8 cellular contexts compared by ENCODE assay signal in the genomic region with DNA sequence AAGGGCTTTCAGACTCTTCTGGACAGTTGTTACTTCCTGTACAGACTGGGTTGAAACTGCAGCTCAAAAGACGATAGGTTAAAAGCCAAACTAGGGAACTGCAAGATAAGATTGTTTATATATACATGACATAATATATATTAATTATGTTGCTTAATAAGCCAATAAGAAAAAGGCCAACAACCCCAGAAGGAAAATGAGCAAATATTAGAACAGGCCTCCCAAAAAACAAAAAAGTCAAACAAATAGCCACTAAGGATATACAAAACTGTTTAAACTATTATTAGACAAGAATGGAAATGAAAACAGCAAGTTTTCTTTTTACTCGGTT. TPM values are rescaled to one million over a fixed set of nuclear protein-coding genes. Genes with fewer than 3 reads are reported as not detected.
DNase-seq lines count a peak whose midpoint lies in the region; ATAC-seq and TF ChIP-seq lines count a peak whose summit lies in the region.

No MANE protein-coding gene starts in this region.

- POLR2A ChIA-PET in activated CD4-positive, alpha-beta T cell treated with anti-CD3 and anti-CD28 coated beads, Interleukin-2, amount 10 ng/mL, durations not matched to agents 7 days and 5 days (lab: Charles Lee), result no interaction called here
- POLR2A ChIA-PET in activated naive CD8-positive, alpha-beta T cell treated with anti-CD3 and anti-CD28 coated beads, Interleukin-2, amount 10 ng/mL, durations not matched to agents 7 days and 5 days (lab: Charles Lee), result no interaction called here

- H3K27ac ChIP-seq in left lung, result peak overlapping the region; percentile 93 to 94
- H3K27ac ChIP-seq in thyroid gland, result peak overlapping the region; percentile 39 to 87 (median 87)

- peak overlapping the region; percentile 80 to 85 for H3K4me3 ChIP-seq in left lung
- H3K4me3 ChIP-seq in thyroid gland (replicated peaks in 1 of 3), result peak overlapping the region in 1 of 3 donors; percentile 46

- H3K4me1 Mint-ChIP-seq in activated CD4-positive, alpha-beta T cell treated with anti-CD3 and anti-CD28 coated beads, Interleukin-2, amount 10 ng/mL, durations not matched to agents 7 days and 5 days, result peaks cover 24% of the 10 kb centered on the region
- peaks cover 14% of the 10 kb centered on the region for H3K4me1 Mint-ChIP-seq in activated naive CD8-positive, alpha-beta T cell treated with anti-CD3 and anti-CD28 coated beads, Interleukin-2, amount 10 ng/mL, durations not matched to agents 7 days and 5 days

- DNase-seq in activated CD4-positive, alpha-beta T cell treated with anti-CD3 and anti-CD28 coated beads, Interleukin-2, amount 10 ng/mL, durations not matched to agents 7 days and 5 days, result no peak
- no peak for DNase-seq in activated CD4-positive, alpha-beta T cell treated with anti-CD3 and anti-CD28 coated beads, Interleukin-2, amount 50 U/mL, for 1 hour
- DNase-seq in activated naive CD8-positive, alpha-beta T cell treated with anti-CD3 and anti-CD28 coated beads, Interleukin-2, amount 10 ng/mL, durations not matched to agents 7 days and 5 days, result no peak
- DNase-seq in left lung, result no peak
- DNase-seq in thyroid gland, result no peak
- no peak for DNase-seq in NCI-H69 (lab: John Stamatoyannopoulos, UW)
- DNase-seq in SHP77 treated with DMSO at 0.1 percent for 48 hours (lab: John Stamatoyannopoulos, UW), result no peak

- ATAC-seq in activated naive CD8-positive, alpha-beta T cell treated with anti-CD3 and anti-CD28 coated beads, Interleukin-2, amount 10 ng/mL, durations not matched to agents 7 days and 5 days (ENCODE audit: low read depth), result no peak
- ATAC-seq in left lung, result no peak
- ATAC-seq in HG03095 (IDR thresholded peaks at IDR 0.05; ENCODE audit: unreplicated experiment), result no peak

- H3K36me3 ChIP-seq in left lung (peaks cover 0 to 28% of the 10 kb centered on the region in 2 donors), thyroid gland (peaks cover 12 to 18% of the 10 kb centered on the region in 2 donors)

- TF ChIP-seq CTCF in left lung (IDR thresholded peaks at IDR 0.05), result no peak
- no peak for TF ChIP-seq CTCF in thyroid gland (IDR thresholded peaks at IDR 0.05)

- peak overlapping the region; percentile 79 for H3K4me3 Mint-ChIP-seq in activated CD4-positive, alpha-beta T cell treated with anti-CD3 and anti-CD28 coated beads, Interleukin-2, amount 10 ng/mL, durations not matched to agents 7 days and 5 days
- H3K4me3 Mint-ChIP-seq in activated naive CD8-positive, alpha-beta T cell treated with anti-CD3 and anti-CD28 coated beads, Interleukin-2, amount 10 ng/mL, durations not matched to agents 7 days and 5 days, result peak overlapping the region; percentile 83

- CTCF ChIA-PET in activated CD4-positive, alpha-beta T cell treated with anti-CD3 and anti-CD28 coated beads, Interleukin-2, amount 10 ng/mL, durations not matched to agents 7 days and 5 days (lab: Charles Lee), result no interaction called here

- peaks cover 27% of the 10 kb centered on the region for H3K36me3 Mint-ChIP-seq in activated CD4-positive, alpha-beta T cell treated with anti-CD3 and anti-CD28 coated beads, Interleukin-2, amount 10 ng/mL, durations not matched to agents 7 days and 5 days (ENCODE audit: low read depth)
- H3K36me3 Mint-ChIP-seq in activated naive CD8-positive, alpha-beta T cell treated with anti-CD3 and anti-CD28 coated beads, Interleukin-2, amount 10 ng/mL, durations not matched to agents 7 days and 5 days, result peaks cover 28% of the 10 kb centered on the region

- H3K9me3 ChIP-seq in left lung (no peaks in the 10 kb centered on the region), thyroid gland (no peaks in the 10 kb centered on the region)

- peak overlapping the region; percentile 88 for H3K27ac Mint-ChIP-seq in activated CD4-positive, alpha-beta T cell treated with anti-CD3 and anti-CD28 coated beads, Interleukin-2, amount 10 ng/mL, durations not matched to agents 7 days and 5 days
- H3K27ac Mint-ChIP-seq in activated naive CD8-positive, alpha-beta T cell treated with anti-CD3 and anti-CD28 coated beads, Interleukin-2, amount 10 ng/mL, durations not matched to agents 7 days and 5 days, result peak overlapping the region; percentile 95

- H3K4me1 ChIP-seq in left lung (peaks cover 8 to 22% of the 10 kb centered on the region in 2 donors), thyroid gland (peaks cover 13 to 15% of the 10 kb centered on the region in 2 donors)

- H3K27me3 Mint-ChIP-seq in activated CD4-positive, alpha-beta T cell treated with anti-CD3 and anti-CD28 coated beads, Interleukin-2, amount 10 ng/mL, durations not matched to agents 7 days and 5 days, result peaks cover 7% of the 10 kb centered on the region
- H3K27me3 Mint-ChIP-seq in activated naive CD8-positive, alpha-beta T cell treated with anti-CD3 and anti-CD28 coated beads, Interleukin-2, amount 10 ng/mL, durations not matched to agents 7 days and 5 days, result peaks cover 9% of the 10 kb centered on the region

- 20 to 23% methylated on average over 2 of the region's 2 CpGs for WGBS in thyroid gland, 2 donors

- peaks cover 3% of the 10 kb centered on the region for H3K9me3 Mint-ChIP-seq in activated CD4-positive, alpha-beta T cell treated with anti-CD3 and anti-CD28 coated beads, Interleukin-2, amount 10 ng/mL, durations not matched to agents 7 days and 5 days
- H3K9me3 Mint-ChIP-seq in activated naive CD8-positive, alpha-beta T cell treated with anti-CD3 and anti-CD28 coated beads, Interleukin-2, amount 10 ng/mL, durations not matched to agents 7 days and 5 days, result no peaks in the 10 kb centered on the region

- peaks cover 0 to 12% of the 10 kb centered on the region in 2 donors for H3K27me3 ChIP-seq in left lung
- no peaks in the 10 kb centered on the region for H3K27me3 ChIP-seq in thyroid gland

- intact Hi-C loops in left lung (cut with DNase I), result no loop called here
- intact Hi-C loops in thyroid gland (cut with DNase I), result no loop called here

- no peak for TF ChIP-seq POLR2A in thyroid gland (IDR thresholded peaks at IDR 0.05)

RNA-seq across cellular contexts. Expression of a gene that starts 0.5 kb away (rescaled TPM):
- 10 to 100 TPM; 24.2 to 25.7 TPM for total RNA-seq in activated CD4-positive, alpha-beta T cell treated with anti-CD3 and anti-CD28 coated beads, Interleukin-2, amount 10 ng/mL, durations not matched to agents 7 days and 5 days
- total RNA-seq in activated naive CD8-positive, alpha-beta T cell treated with anti-CD3 and anti-CD28 coated beads, Interleukin-2, amount 10 ng/mL, durations not matched to agents 7 days and 5 days, result 10 to 100 TPM; 23.7 to 24.3 TPM
- 10 to 100 TPM; 16.4 to 20.4 TPM for total RNA-seq in left lung
- 10 to 100 TPM; 33.9 to 52.8 (median 35.7) TPM for total RNA-seq in thyroid gland

RNA-seq across cellular contexts. Expression of a gene that starts 59.2 kb away (rescaled TPM):
- not detected for total RNA-seq in activated CD4-positive, alpha-beta T cell treated with anti-CD3 and anti-CD28 coated beads, Interleukin-2, amount 10 ng/mL, durations not matched to agents 7 days and 5 days
- not detected for total RNA-seq in activated naive CD8-positive, alpha-beta T cell treated with anti-CD3 and anti-CD28 coated beads, Interleukin-2, amount 10 ng/mL, durations not matched to agents 7 days and 5 days
- total RNA-seq in left lung (1 to 10 TPM; 3.3 to 8.2 TPM), thyroid gland (10 to 100 TPM; 10.1 to 26.3 (median 21.3) TPM)
